Comparison of ENCODE assay signal across 1 cellular context in genomic region chr2:213066445-213066746, GRCh38.
TF ChIP-seq lines count a peak whose summit lies in the region.

No MANE protein-coding gene starts in this region.

TF ChIP-seq in GM23338, 12 proteins besides CTCF, POLR2A, EP300 and RAD21 (continued from another document):
- TF ChIP-seq ZNF462 (CRISPR knock-in tag; IDR thresholded peaks at IDR 0.05) (no peak), EZH2 (IDR thresholded peaks at IDR 0.05; ENCODE audit: low read depth, unreplicated experiment) (no peak), ZNF114 (CRISPR knock-in tag; IDR thresholded peaks at IDR 0.05) (no peak), STAT1 (IDR thresholded peaks at IDR 0.05; ENCODE audit: unreplicated experiment) (no peak), JUNB (IDR thresholded peaks at IDR 0.05; ENCODE audit: unreplicated experiment) (no peak), NANOG (IDR thresholded peaks at IDR 0.05; ENCODE audit: borderline replicate concordance) (no peak), REST (IDR thresholded peaks at IDR 0.05; ENCODE audit: unreplicated experiment) (no peak)
